Comparison of ENCODE assay signal across 1 cellular context in the genomic region with DNA sequence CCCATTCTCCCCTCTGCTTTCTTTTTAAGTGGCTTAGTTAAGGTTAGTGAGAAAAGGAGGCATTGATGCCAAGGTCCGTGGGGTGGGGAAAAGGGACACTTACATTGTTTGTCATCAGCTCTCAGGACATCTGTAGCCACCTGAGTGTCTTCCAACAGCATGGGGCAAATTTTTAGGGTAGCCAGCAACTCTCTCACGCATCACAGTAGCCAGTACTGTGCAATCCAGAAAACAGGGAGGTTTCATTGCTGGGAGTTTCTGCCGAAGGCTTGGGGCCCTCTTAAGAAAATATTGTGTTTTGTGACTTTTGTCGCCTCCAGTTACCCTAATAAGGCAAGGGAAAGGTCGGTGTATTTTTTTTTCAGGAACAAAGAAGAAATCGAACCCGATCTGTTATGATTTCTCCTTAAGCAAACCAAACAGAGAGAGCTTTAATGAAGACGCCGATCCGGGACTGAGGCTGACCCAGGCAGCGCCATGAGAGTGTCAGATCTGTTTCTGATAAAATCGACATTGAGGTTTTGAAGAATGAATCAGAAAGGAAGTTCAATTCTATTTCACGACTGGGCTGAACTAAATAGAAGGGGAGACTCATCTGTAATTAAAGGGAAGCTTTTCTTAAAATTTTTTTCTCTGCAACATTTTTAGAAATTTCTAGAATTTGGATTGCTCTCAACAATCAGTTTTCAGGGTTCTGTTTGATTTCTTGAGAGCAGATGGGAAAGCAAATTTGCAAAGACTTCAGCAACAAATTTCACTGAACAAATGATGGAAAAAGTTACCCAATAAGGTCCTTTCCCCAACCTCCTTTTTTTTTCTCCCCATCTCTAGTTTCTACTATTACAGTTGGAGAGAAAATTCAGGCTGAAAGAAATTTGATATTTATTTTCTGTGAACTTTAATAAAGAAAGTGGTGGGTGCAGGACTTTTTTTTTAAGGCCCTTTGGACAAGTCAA.
TF ChIP-seq lines count a peak whose summit lies in the region.

No MANE protein-coding gene starts in this region.

TF ChIP-seq in GM23338, 12 proteins besides CTCF, POLR2A, EP300 and RAD21 (continued from another document):
- TF ChIP-seq, protein P1, sequence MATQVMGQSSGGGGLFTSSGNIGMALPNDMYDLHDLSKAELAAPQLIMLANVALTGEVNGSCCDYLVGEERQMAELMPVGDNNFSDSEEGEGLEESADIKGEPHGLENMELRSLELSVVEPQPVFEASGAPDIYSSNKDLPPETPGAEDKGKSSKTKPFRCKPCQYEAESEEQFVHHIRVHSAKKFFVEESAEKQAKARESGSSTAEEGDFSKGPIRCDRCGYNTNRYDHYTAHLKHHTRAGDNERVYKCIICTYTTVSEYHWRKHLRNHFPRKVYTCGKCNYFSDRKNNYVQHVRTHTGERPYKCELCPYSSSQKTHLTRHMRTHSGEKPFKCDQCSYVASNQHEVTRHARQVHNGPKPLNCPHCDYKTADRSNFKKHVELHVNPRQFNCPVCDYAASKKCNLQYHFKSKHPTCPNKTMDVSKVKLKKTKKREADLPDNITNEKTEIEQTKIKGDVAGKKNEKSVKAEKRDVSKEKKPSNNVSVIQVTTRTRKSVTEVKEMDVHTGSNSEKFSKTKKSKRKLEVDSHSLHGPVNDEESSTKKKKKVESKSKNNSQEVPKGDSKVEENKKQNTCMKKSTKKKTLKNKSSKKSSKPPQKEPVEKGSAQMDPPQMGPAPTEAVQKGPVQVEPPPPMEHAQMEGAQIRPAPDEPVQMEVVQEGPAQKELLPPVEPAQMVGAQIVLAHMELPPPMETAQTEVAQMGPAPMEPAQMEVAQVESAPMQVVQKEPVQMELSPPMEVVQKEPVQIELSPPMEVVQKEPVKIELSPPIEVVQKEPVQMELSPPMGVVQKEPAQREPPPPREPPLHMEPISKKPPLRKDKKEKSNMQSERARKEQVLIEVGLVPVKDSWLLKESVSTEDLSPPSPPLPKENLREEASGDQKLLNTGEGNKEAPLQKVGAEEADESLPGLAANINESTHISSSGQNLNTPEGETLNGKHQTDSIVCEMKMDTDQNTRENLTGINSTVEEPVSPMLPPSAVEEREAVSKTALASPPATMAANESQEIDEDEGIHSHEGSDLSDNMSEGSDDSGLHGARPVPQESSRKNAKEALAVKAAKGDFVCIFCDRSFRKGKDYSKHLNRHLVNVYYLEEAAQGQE (IDR thresholded peaks at IDR 0.05; ENCODE audit: unreplicated experiment), result no peak
- TF ChIP-seq JUNB (IDR thresholded peaks at IDR 0.05; ENCODE audit: unreplicated experiment), result no peak
- no peak for TF ChIP-seq POLR2AphosphoS5 (IDR thresholded peaks at IDR 0.05; ENCODE audit: low read depth)
- TF ChIP-seq, protein P2, sequence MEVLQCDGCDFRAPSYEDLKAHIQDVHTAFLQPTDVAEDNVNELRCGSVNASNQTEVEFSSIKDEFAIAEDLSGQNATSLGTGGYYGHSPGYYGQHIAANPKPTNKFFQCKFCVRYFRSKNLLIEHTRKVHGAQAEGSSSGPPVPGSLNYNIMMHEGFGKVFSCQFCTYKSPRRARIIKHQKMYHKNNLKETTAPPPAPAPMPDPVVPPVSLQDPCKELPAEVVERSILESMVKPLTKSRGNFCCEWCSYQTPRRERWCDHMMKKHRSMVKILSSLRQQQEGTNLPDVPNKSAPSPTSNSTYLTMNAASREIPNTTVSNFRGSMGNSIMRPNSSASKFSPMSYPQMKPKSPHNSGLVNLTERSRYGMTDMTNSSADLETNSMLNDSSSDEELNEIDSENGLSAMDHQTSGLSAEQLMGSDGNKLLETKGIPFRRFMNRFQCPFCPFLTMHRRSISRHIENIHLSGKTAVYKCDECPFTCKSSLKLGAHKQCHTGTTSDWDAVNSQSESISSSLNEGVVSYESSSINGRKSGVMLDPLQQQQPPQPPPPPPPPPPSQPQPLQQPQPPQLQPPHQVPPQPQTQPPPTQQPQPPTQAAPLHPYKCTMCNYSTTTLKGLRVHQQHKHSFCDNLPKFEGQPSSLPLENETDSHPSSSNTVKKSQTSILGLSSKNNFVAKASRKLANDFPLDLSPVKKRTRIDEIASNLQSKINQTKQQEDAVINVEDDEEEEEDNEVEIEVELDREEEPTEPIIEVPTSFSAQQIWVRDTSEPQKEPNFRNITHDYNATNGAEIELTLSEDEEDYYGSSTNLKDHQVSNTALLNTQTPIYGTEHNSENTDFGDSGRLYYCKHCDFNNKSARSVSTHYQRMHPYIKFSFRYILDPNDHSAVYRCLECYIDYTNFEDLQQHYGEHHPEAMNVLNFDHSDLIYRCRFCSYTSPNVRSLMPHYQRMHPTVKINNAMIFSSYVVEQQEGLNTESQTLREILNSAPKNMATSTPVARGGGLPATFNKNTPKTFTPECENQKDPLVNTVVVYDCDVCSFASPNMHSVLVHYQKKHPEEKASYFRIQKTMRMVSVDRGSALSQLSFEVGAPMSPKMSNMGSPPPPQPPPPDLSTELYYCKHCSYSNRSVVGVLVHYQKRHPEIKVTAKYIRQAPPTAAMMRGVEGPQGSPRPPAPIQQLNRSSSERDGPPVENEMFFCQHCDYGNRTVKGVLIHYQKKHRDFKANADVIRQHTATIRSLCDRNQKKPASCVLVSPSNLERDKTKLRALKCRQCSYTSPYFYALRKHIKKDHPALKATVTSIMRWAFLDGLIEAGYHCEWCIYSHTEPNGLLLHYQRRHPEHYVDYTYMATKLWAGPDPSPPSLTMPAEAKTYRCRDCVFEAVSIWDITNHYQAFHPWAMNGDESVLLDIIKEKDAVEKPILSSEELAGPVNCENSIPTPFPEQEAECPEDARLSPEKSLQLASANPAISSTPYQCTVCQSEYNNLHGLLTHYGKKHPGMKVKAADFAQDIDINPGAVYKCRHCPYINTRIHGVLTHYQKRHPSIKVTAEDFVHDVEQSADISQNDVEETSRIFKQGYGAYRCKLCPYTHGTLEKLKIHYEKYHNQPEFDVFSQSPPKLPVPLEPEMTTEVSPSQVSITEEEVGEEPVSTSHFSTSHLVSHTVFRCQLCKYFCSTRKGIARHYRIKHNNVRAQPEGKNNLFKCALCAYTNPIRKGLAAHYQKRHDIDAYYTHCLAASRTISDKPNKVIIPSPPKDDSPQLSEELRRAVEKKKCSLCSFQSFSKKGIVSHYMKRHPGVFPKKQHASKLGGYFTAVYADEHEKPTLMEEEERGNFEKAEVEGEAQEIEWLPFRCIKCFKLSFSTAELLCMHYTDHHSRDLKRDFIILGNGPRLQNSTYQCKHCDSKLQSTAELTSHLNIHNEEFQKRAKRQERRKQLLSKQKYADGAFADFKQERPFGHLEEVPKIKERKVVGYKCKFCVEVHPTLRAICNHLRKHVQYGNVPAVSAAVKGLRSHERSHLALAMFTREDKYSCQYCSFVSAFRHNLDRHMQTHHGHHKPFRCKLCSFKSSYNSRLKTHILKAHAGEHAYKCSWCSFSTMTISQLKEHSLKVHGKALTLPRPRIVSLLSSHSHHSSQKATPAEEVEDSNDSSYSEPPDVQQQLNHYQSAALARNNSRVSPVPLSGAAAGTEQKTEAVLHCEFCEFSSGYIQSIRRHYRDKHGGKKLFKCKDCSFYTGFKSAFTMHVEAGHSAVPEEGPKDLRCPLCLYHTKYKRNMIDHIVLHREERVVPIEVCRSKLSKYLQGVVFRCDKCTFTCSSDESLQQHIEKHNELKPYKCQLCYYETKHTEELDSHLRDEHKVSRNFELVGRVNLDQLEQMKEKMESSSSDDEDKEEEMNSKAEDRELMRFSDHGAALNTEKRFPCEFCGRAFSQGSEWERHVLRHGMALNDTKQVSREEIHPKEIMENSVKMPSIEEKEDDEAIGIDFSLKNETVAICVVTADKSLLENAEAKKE (CRISPR knock-in tag; IDR thresholded peaks at IDR 0.05), result no peak
- no peak for TF ChIP-seq NANOG (IDR thresholded peaks at IDR 0.05; ENCODE audit: borderline replicate concordance)
- no peak for TF ChIP-seq ZNF114 (CRISPR knock-in tag; IDR thresholded peaks at IDR 0.05)
- TF ChIP-seq STAT1 (IDR thresholded peaks at IDR 0.05; ENCODE audit: unreplicated experiment), result no peak
